ENCODE assay signal across 21 cellular contexts in genomic region chr5:172950176-172950965, GRCh38.
"Had no signal": no experiment of that assay in that cellular context is flagged by ENCODE, and none has a peak within 500 bp of the region (broad histone marks: within the 10 kb centered on the region; RNA-seq: fewer than 3 reads in every experiment).

No MANE protein-coding gene starts in this region.

- H3K4me3 ChIP-seq: heart right ventricle, transverse colon had no signal

- H3K36me3 Mint-ChIP-seq: natural killer cell had no signal

- H3K4me1 Mint-ChIP-seq: activated T-helper 17 cell treated with anti-CD3 and anti-CD28 coated beads, Interleukin-2, amount 50 U/mL, for 72 hours; endodermal cell had no signal

- H3K27me3 ChIP-seq: heart right ventricle, transverse colon had no signal

- DNase-seq: activated CD4-positive, alpha-beta T cell treated with anti-CD3 and anti-CD28 coated beads, Interleukin-2, amount 10 ng/mL, durations not matched to agents 7 days and 5 days; activated CD4-positive, CD25-positive, alpha-beta regulatory T cell treated with anti-CD3 and anti-CD28 coated beads, Interleukin-2, amount 50 U/mL, for 72 hours; activated CD8-positive, alpha-beta T cell treated with anti-CD3 and anti-CD28 coated beads for 36 hours; activated naive CD4-positive, alpha-beta T cell; activated T-cell treated with anti-CD3 and anti-CD28 coated beads, Interleukin-2, amount 50 U/mL, for 1 hour; cortex of kidney; foreskin fibroblast; heart right ventricle; left colon; mesendoderm; natural killer cell; stimulated activated CD4-positive, alpha-beta T cell treated with anti-CD3 and anti-CD28 coated beads, Interleukin-1b, Interleukin-23, amount 100 ng/mL, for 48 hours; T-cell; transverse colon; WERI-Rb-1 had no signal

- H3K27ac ChIP-seq: heart right ventricle, transverse colon, WERI-Rb-1 had no signal

- H3K4me3 Mint-ChIP-seq: activated CD4-positive, alpha-beta T cell treated with anti-CD3 and anti-CD28 coated beads, Interleukin-2, amount 10 ng/mL, durations not matched to agents 7 days and 5 days; activated CD8-positive, alpha-beta T cell treated with anti-CD3 and anti-CD28 coated beads for 36 hours; activated naive CD8-positive, alpha-beta T cell; activated T-helper 17 cell treated with anti-CD3 and anti-CD28 coated beads, Interleukin-2, amount 50 U/mL, for 72 hours; endodermal cell; natural killer cell; stimulated activated naive CD8-positive, alpha-beta T cell treated with anti-CD3 and anti-CD28 coated beads, Interleukin-15, Interleukin-2, amounts not matched to agents 100 ng/mL and 50 ng/mL, for 24 hours; T-cell; T-helper 2 cell treated with Interferon-gamma antibody and Interleukin-4, amounts not matched to agents 5 μg/mL and 100 μg/mL, for 36 hours had no signal

- H3K27me3 Mint-ChIP-seq: activated CD8-positive, alpha-beta T cell treated with anti-CD3 and anti-CD28 coated beads for 36 hours; activated naive CD8-positive, alpha-beta T cell; activated T-helper 17 cell treated with anti-CD3 and anti-CD28 coated beads, Interleukin-2, amount 50 U/mL, for 72 hours; progenitor cell of endocrine pancreas; stimulated activated naive CD8-positive, alpha-beta T cell treated with anti-CD3 and anti-CD28 coated beads, Interleukin-15, Interleukin-2, amounts not matched to agents 100 ng/mL and 50 ng/mL, for 24 hours; T-cell had no signal

- H3K9me3 ChIP-seq: heart right ventricle, transverse colon had no signal

- H3K36me3 ChIP-seq: WERI-Rb-1 had no signal

- H3K27ac Mint-ChIP-seq: activated CD8-positive, alpha-beta T cell treated with anti-CD3 and anti-CD28 coated beads for 36 hours; activated naive CD8-positive, alpha-beta T cell; endodermal cell; natural killer cell; progenitor cell of endocrine pancreas; stimulated activated naive CD8-positive, alpha-beta T cell treated with anti-CD3 and anti-CD28 coated beads, Interleukin-15, Interleukin-2, amounts not matched to agents 100 ng/mL and 50 ng/mL, for 24 hours; T-cell; T-helper 2 cell treated with Interferon-gamma antibody and Interleukin-4, amounts not matched to agents 5 μg/mL and 100 μg/mL, for 36 hours had no signal

- H3K4me1 ChIP-seq: transverse colon had no signal

- ATAC-seq: activated CD8-positive, alpha-beta T cell treated with anti-CD3 and anti-CD28 coated beads for 36 hours; activated T-helper 17 cell treated with anti-CD3 and anti-CD28 coated beads, Interleukin-2, amount 50 U/mL, for 72 hours; heart right ventricle; left colon; natural killer cell; T-cell had no signal

- H3K9me3 Mint-ChIP-seq: activated CD4-positive, alpha-beta T cell treated with anti-CD3 and anti-CD28 coated beads, Interleukin-2, amount 10 ng/mL, durations not matched to agents 7 days and 5 days; activated CD8-positive, alpha-beta T cell treated with anti-CD3 and anti-CD28 coated beads for 36 hours; activated T-helper 17 cell treated with anti-CD3 and anti-CD28 coated beads, Interleukin-2, amount 50 U/mL, for 72 hours; endodermal cell; natural killer cell; stimulated activated naive CD8-positive, alpha-beta T cell treated with anti-CD3 and anti-CD28 coated beads, Interleukin-15, Interleukin-2, amounts not matched to agents 100 ng/mL and 50 ng/mL, for 24 hours; T-cell; T-helper 2 cell treated with Interferon-gamma antibody and Interleukin-4, amounts not matched to agents 5 μg/mL and 100 μg/mL, for 36 hours had no signal
